8 cellular contexts compared by ENCODE assay signal in the genomic region with DNA sequence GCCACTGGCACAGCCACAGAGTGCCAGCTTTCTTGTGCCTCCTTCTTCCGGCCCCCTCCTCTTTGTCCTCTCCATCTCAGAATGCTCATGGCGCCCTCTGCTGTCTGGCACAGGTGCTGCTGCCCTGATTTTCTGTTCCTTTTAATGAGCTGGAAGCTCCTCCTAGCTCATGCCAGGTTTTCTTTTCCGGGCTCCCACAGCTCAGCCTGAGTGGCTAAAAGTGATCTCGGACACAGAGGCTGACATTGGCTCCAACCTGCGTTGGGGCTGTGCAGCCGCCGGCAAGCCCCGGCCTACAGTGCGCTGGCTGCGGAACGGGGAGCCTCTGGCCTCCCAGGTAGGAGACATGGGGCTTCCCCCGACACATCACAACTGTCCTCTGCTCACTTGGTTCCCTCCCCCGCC. TPM values are rescaled to one million over a fixed set of nuclear protein-coding genes. Genes with fewer than 3 reads are reported as not detected.
A peak's percentile ranks its signal among the peaks of the same experiment; 100 is the strongest.
DNase-seq lines count a peak whose midpoint lies in the region; ATAC-seq and TF ChIP-seq lines count a peak whose summit lies in the region.

No MANE protein-coding gene starts in this region.

- no peak overlapping the region; the same call in 1 of the 2 replicates for H3K4me2 ChIP-seq in KMS-11
- H3K4me2 ChIP-seq in PC-9: no peak overlapping the region
- no peak overlapping the region for H3K4me2 ChIP-seq in fibroblast of lung (ENCODE audit: extremely low read depth, insufficient read depth, low read length)

- BruUV-seq in PC-9 (replicated peaks; lab: Mats Ljungman, UMichigan): no TSS peak

- no peak overlapping the region for H3K27ac Mint-ChIP-seq in nephron progenitor cell

- H3K4me1 ChIP-seq in KMS-11 (ENCODE audit: low read depth, poor library complexity, severe bottlenecking) (no peaks in the 10 kb centered on the region), PC-9 (replicated peaks; ENCODE audit: insufficient read depth) (no peaks in the 10 kb centered on the region), fibroblast of lung (ENCODE audit: control insufficient read depth, extremely low read depth, insufficient read depth, low read length) (no peaks in the 10 kb centered on the region)

- DNase-seq in Caki2 (ENCODE audit: low read depth): peak; percentile 79
- peak; percentile 37 to 77 for DNase-seq in PC-9
- DNase-seq in activated T-cell treated with anti-CD3 and anti-CD28 coated beads, Interleukin-2, amount 50 U/mL, for 4 hours: peak; percentile 58
- DNase-seq in fibroblast of lung (ENCODE audit: low read depth in 2 of 2): peak; percentile 48 to 55
- peak; percentile 93 for DNase-seq in nephron progenitor cell
- peak; percentile 46 for DNase-seq in stimulated activated naive CD4-positive, alpha-beta T cell treated with Interleukin-2 at 50 U/mL for 16 hours (lab: John Stamatoyannopoulos, UW)

- H3K4me3 Mint-ChIP-seq in activated T-cell treated with anti-CD3 and anti-CD28 coated beads, Interleukin-2, amount 50 U/mL, for 4 hours: no peak overlapping the region
- no peak overlapping the region for H3K4me3 Mint-ChIP-seq in nephron progenitor cell

- no peaks in the 10 kb centered on the region for H3K79me2 ChIP-seq in KMS-11 (ENCODE audit: insufficient read depth, low read depth)
- no peaks in the 10 kb centered on the region for H3K79me2 ChIP-seq in PC-9 (ENCODE audit: low read depth)
- H3K79me2 ChIP-seq in fibroblast of lung (ENCODE audit: control insufficient read depth, insufficient read depth, low read length): no peaks in the 10 kb centered on the region

- H3K36me3 ChIP-seq in KMS-11 (ENCODE audit: insufficient read depth): no peaks in the 10 kb centered on the region
- no peaks in the 10 kb centered on the region for H3K36me3 ChIP-seq in PC-9 (ENCODE audit: low read depth)
- H3K36me3 ChIP-seq in fibroblast of lung (ENCODE audit: control insufficient read depth, insufficient read depth, low read length): no peaks in the 10 kb centered on the region

- H3K27ac ChIP-seq in KMS-11: no peak overlapping the region
- H3K27ac ChIP-seq in PC-9: no peak overlapping the region
- no peak overlapping the region for H3K27ac ChIP-seq in fibroblast of lung (ENCODE audit: insufficient read depth, low read length)

- H4K20me1 ChIP-seq in KMS-11 (ENCODE audit: insufficient read depth): no peaks in the 10 kb centered on the region
- H4K20me1 ChIP-seq in PC-9 (ENCODE audit: insufficient read depth): no peaks in the 10 kb centered on the region
- H4K20me1 ChIP-seq in fibroblast of lung (ENCODE audit: control insufficient read depth, extremely low read depth, insufficient read depth, low read length): no peaks in the 10 kb centered on the region

- no peaks in the 10 kb centered on the region for H3K9me3 Mint-ChIP-seq in activated T-cell treated with anti-CD3 and anti-CD28 coated beads, Interleukin-2, amount 50 U/mL, for 4 hours
- H3K9me3 Mint-ChIP-seq in nephron progenitor cell: no peaks in the 10 kb centered on the region

- no peaks in the 10 kb centered on the region for H3K9me2 ChIP-seq in PC-9 (ENCODE audit: insufficient read depth)

- ATAC-seq in activated T-cell treated with anti-CD3 and anti-CD28 coated beads, Interleukin-2, amount 50 U/mL, for 4 hours: peak; percentile 63 to 69
- no peak for ATAC-seq in HG02588 (IDR thresholded peaks at IDR 0.05; ENCODE audit: unreplicated experiment)

- no peaks in the 10 kb centered on the region for H3K9me3 ChIP-seq in PC-9 (ENCODE audit: insufficient read depth, low read depth)
- H3K9me3 ChIP-seq in fibroblast of lung (ENCODE audit: control insufficient read depth, insufficient read depth, low read depth, low read length): no peaks in the 10 kb centered on the region

- intact Hi-C loops in PC-9 (cut with micrococcal nuclease; ENCODE audit: unreplicated experiment): loop anchor here (1.0 kb wide), 4 partner anchors 72 to 253 kb away; no protein-coding TSS in a partner anchor

- POLR2A ChIA-PET in PC-9 (lab: Charles Lee; ENCODE audit: unreplicated experiment): interaction anchor here (0.6 kb wide), 1 partner anchor 166 kb away, joined by 3 read pairs; the partner anchor contains the start of gene TMCC2

- no peaks in the 10 kb centered on the region for H3K4me1 Mint-ChIP-seq in activated T-cell treated with anti-CD3 and anti-CD28 coated beads, Interleukin-2, amount 50 U/mL, for 4 hours (ENCODE audit: low read depth)
- peaks cover 29% of the 10 kb centered on the region for H3K4me1 Mint-ChIP-seq in nephron progenitor cell

- no peaks in the 10 kb centered on the region for H3K27me3 Mint-ChIP-seq in activated T-cell treated with anti-CD3 and anti-CD28 coated beads, Interleukin-2, amount 50 U/mL, for 4 hours (ENCODE audit: low read depth)
- peaks cover 5% of the 10 kb centered on the region for H3K27me3 Mint-ChIP-seq in nephron progenitor cell (ENCODE audit: low read depth, poor library complexity)

- CTCF ChIA-PET in PC-9 (lab: Charles Lee): interaction anchor here (0.5 to 2.3 kb wide), 21 partner anchors 9 to 335 kb away, joined by 3 to 25 read pairs (median 3); no protein-coding TSS in a partner anchor

- TF ChIP-seq CTCF in KMS-11 (conservative IDR thresholded peaks at IDR 0.05; ENCODE audit: low read depth, low read length) (peak; percentile 98), PC-9 (conservative IDR thresholded peaks at IDR 0.05) (peak; percentile 91), fibroblast of lung (conservative IDR thresholded peaks at IDR 0.05 in 1 of 2, IDR thresholded peaks at IDR 0.05 in 1 of 2; ENCODE audit: low read depth in 1 of 2, low read length in 2 of 2) (peak; percentile 93 to 94), nephron progenitor cell (IDR thresholded peaks at IDR 0.05) (peak; percentile 82)

- no peak overlapping the region for H3K9ac ChIP-seq in KMS-11
- H3K9ac ChIP-seq in fibroblast of lung (ENCODE audit: insufficient read depth, low read length): no peak overlapping the region

- H3K4me3 ChIP-seq in KMS-11 (IDR thresholded peaks at IDR 0.05; ENCODE audit: insufficient read depth, low read depth, low read length) (no peak overlapping the region), PC-9 (no peak overlapping the region), fibroblast of lung (replicated peaks in 1 of 4; ENCODE audit: control extremely low read depth in 1 of 4, insufficient read depth in 1 of 4, low read depth in 3 of 4, low read length in 4 of 4) (no peak overlapping the region)

- H3F3A ChIP-seq in PC-9 (ENCODE audit: insufficient read depth, low read depth): no peaks in the 10 kb centered on the region

- in situ Hi-C loops in Caki2 (cut with HindIII; ENCODE audit: low pct_unique_long_range_greater_than_20kb, low sequenced_read_pairs): no loop called here

- H3K27me3 ChIP-seq in KMS-11 (ENCODE audit: insufficient read depth, low read depth) (peaks cover 42% of the 10 kb centered on the region), PC-9 (ENCODE audit: insufficient read depth, low read depth) (peaks cover 84% of the 10 kb centered on the region), fibroblast of lung (ENCODE audit: control insufficient read depth, insufficient read depth, low read length) (peaks cover 2% of the 10 kb centered on the region)

- no peaks in the 10 kb centered on the region for H3K36me3 Mint-ChIP-seq in activated T-cell treated with anti-CD3 and anti-CD28 coated beads, Interleukin-2, amount 50 U/mL, for 4 hours (ENCODE audit: insufficient read depth)
- no peaks in the 10 kb centered on the region for H3K36me3 Mint-ChIP-seq in nephron progenitor cell (ENCODE audit: low read depth)

- H2AFZ ChIP-seq in KMS-11 (ENCODE audit: low read depth): peak overlapping the region; percentile 39
- no peak overlapping the region for H2AFZ ChIP-seq in PC-9
- H2AFZ ChIP-seq in fibroblast of lung (ENCODE audit: low read length): no peak overlapping the region

RNA-seq across cellular contexts. Expression of gene CNTN2, which starts 18.7 kb away (rescaled TPM):
- total RNA-seq in Caki2 (2014; rRNA removed; shearing (Covaris generic); ENCODE audit: low replicate concordance): 0.30 TPM in 1 of 2 replicates, not detected in the other
- total RNA-seq in PC-9 (2021) (not detected in 2 replicates), fibroblast of lung (not detected in 2 replicates)
- total RNA-seq in activated T-cell treated with anti-CD3 and anti-CD28 coated beads, Interleukin-2, amount 50 U/mL, for 4 hours: not detected
- polyA plus RNA-seq in fibroblast of lung: not detected in 2 replicates
- not detected in 2 replicates for polyA plus RNA-seq in fibroblast of lung (2012)
- not detected in 2 replicates for polyA minus RNA-seq in fibroblast of lung (ENCODE audit: low replicate concordance)

RNA-seq across cellular contexts. Expression of gene TMEM81, which starts 22.6 kb away (rescaled TPM):
- total RNA-seq in Caki2 (2014; rRNA removed; shearing (Covaris generic); ENCODE audit: low replicate concordance): 0.67 and 0.91 TPM in 2 replicates
- 4.7 and 5.4 TPM in 2 replicates for total RNA-seq in PC-9 (2021)
- total RNA-seq in activated T-cell treated with anti-CD3 and anti-CD28 coated beads, Interleukin-2, amount 50 U/mL, for 4 hours: 1 to 10 TPM; 2.3 to 3.1 (median 2.9) TPM
- 1.8 and 2.3 TPM in 2 replicates for total RNA-seq in fibroblast of lung
- polyA plus RNA-seq in fibroblast of lung: 1.9 and 2.1 TPM in 2 replicates
- polyA plus RNA-seq in fibroblast of lung (2012): 0.99 and 1.7 TPM in 2 replicates
- polyA minus RNA-seq in fibroblast of lung (ENCODE audit: low replicate concordance): 0.39 and 3.3 TPM in 2 replicates
